1 cellular context compared by ENCODE assay signal in the genomic region with DNA sequence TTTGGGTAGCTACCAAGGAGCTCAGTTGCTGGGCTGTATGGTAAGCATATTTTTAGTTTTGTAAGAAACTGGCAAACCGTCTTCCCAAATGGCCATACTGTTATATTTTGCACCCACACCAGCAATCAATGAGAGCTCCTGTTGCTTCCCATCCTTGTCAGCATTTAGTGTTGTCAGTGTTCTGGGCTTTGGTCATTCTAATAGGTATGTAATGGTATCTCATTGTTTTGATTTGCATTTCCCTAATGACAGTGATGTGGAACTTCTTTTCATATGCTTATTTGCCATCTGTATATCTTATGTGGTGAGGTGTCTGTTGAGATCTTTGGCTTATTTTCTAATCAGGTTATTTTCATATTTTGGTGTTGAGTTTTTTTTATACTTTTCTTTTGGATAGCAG.
TF ChIP-seq lines count a peak whose summit lies in the region.

No MANE protein-coding gene starts in this region.

TF ChIP-seq in H1, 55 proteins besides CTCF, POLR2A, EP300 and RAD21:
- no peak for TF ChIP-seq KDM4A (IDR thresholded peaks at IDR 0.05; ENCODE audit: low read depth, low read length, severe bottlenecking)
- TF ChIP-seq NANOG (IDR thresholded peaks at IDR 0.05; ENCODE audit: insufficient read depth, low read depth, low read length, poor library complexity, severe bottlenecking): peak; percentile 57
- TF ChIP-seq JUND (IDR thresholded peaks at IDR 0.05; ENCODE audit: low read length): no peak
- no peak for TF ChIP-seq CBX8 (IDR thresholded peaks at IDR 0.05; ENCODE audit: borderline replicate concordance, low read depth, low read length)
- TF ChIP-seq HDAC2 (IDR thresholded peaks at IDR 0.05; ENCODE audit: borderline replicate concordance in 1 of 2, low read depth in 2 of 2, low read length in 2 of 2): 0 out of 4 replicates have a peak, but pooled peaks of 1 of the 2 experiments have one; percentile 69
- no peak for TF ChIP-seq CHD2 (IDR thresholded peaks at IDR 0.05; ENCODE audit: low read length)
- no peak for TF ChIP-seq BCL11A (IDR thresholded peaks at IDR 0.05; ENCODE audit: low read depth in 2 of 2, low read length in 2 of 2)
- no peak for TF ChIP-seq CEBPB (IDR thresholded peaks at IDR 0.05; ENCODE audit: low read depth, low read length)
- TF ChIP-seq RNF2 (IDR thresholded peaks at IDR 0.05; ENCODE audit: borderline replicate concordance, low read depth, low read length, missing control alignments, poor library complexity, severe bottlenecking): no peak
- 0 out of 2 replicates have a peak, but pooled peaks have one; percentile 45 for TF ChIP-seq MAFK (IDR thresholded peaks at IDR 0.05; ENCODE audit: low read depth, low read length)
- TF ChIP-seq SP1 (IDR thresholded peaks at IDR 0.05; ENCODE audit: low read depth, low read length): peak; percentile 27; the same call in 1 of the 2 replicates
- no peak for TF ChIP-seq JUN (IDR thresholded peaks at IDR 0.05; ENCODE audit: low read depth, low read length)
- 0 out of 2 replicates have a peak, but pooled peaks have one; percentile 36 for TF ChIP-seq POU5F1 (IDR thresholded peaks at IDR 0.05; ENCODE audit: low read depth, low read length)
- TF ChIP-seq RXRA (IDR thresholded peaks at IDR 0.05; ENCODE audit: insufficient read depth, low read depth, low read length): no peak
- no peak for TF ChIP-seq ASH2L (IDR thresholded peaks at IDR 0.05; ENCODE audit: low read length)
- TF ChIP-seq SUZ12 (IDR thresholded peaks at IDR 0.05; ENCODE audit: low read length): no peak
- TF ChIP-seq KDM1A (IDR thresholded peaks at IDR 0.05; ENCODE audit: borderline replicate concordance, low read length): peak; percentile 68
- no peak for TF ChIP-seq RFX5 (IDR thresholded peaks at IDR 0.05; ENCODE audit: borderline replicate concordance, low read depth, low read length)
- TF ChIP-seq, protein P1, sequence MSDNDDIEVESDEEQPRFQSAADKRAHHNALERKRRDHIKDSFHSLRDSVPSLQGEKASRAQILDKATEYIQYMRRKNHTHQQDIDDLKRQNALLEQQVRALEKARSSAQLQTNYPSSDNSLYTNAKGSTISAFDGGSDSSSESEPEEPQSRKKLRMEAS (IDR thresholded peaks at IDR 0.05): no peak
